10 cellular contexts compared by ENCODE assay signal in genomic region chr2:128374001-128374710, GRCh38. TPM values are rescaled to one million over a fixed set of nuclear protein-coding genes. Genes with fewer than 3 reads are reported as not detected.
DNase-seq lines count a peak whose midpoint lies in the region; ATAC-seq and TF ChIP-seq lines count a peak whose summit lies in the region.
"Had no signal": no experiment of that assay in that cellular context is flagged by ENCODE, and none has a peak within 500 bp of the region (broad histone marks: within the 10 kb centered on the region; RNA-seq: fewer than 3 reads in every experiment).

No MANE protein-coding gene starts in this region.

- H3K4me3 ChIP-seq in fibroblast of pulmonary artery (replicated peaks; ENCODE audit: low read depth, low read length) = no peak overlapping the region
- H3K4me3 ChIP-seq: HAP-1 had no signal

- intact Hi-C loops in posterior vena cava (cut with DNase I) = no loop called here

- no peak for TF ChIP-seq CTCF in fibroblast of pulmonary artery (IDR thresholded peaks at IDR 0.05; ENCODE audit: low read length, missing control alignments)

- DNase-seq in AG20443 (ENCODE audit: low spot score) (peak; percentile 93), RPMI7951 (ENCODE audit: low read depth) (peak; percentile 29), fibroblast of pulmonary artery (ENCODE audit: low read depth) (peak; percentile 48), posterior vena cava (ENCODE audit: low spot score) (peak; percentile 73), NCI-H446 treated with DMSO at 0.1 percent for 48 hours (lab: John Stamatoyannopoulos, UW) (no peak)
- DNase-seq: stimulated activated CD4-positive, alpha-beta T cell treated with anti-CD3 and anti-CD28 coated beads, Interleukin-2, amount 100 ng/mL, for 48 hours had no signal

- no peak for ATAC-seq in GM19467 (IDR thresholded peaks at IDR 0.05; ENCODE audit: unreplicated experiment)
- no peak for ATAC-seq in GM18520 (IDR thresholded peaks at IDR 0.05; ENCODE audit: unreplicated experiment)
- no peak for ATAC-seq in GM21367 (IDR thresholded peaks at IDR 0.05; ENCODE audit: unreplicated experiment)

RNA-seq across cellular contexts. Expression of gene HS6ST1, which starts 55.5 kb away (rescaled TPM):
- 2.9 and 4.6 TPM in 2 replicates for total RNA-seq in RPMI7951 (2014; rRNA removed; shearing (Covaris generic))
- total RNA-seq in posterior vena cava = 10 to 100 TPM; 16.9 to 22.4 TPM
